ENCODE assay signal across 11 cellular contexts in the genomic region with DNA sequence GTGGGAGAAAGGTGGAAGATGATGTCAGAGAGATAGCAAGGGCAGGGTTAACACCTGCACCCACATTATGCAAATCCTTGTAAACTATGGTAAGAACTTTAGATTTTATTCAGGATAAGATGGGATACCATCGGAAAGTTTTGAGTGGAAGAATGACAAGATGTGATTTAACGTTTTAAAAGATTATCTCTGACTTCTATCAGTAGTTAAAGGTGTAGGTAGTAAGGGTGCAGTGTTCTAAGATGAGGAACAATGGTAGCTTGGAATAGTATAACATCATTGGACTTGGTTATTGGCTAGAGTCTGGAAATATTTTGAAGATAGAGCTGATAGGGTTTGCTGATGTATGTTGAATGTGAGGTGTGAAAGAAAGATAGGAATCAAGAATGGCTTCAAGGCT.
"Had no signal": no experiment of that assay in that cellular context is flagged by ENCODE, and none has a peak within 500 bp of the region (broad histone marks: within the 10 kb centered on the region; RNA-seq: fewer than 3 reads in every experiment).

No MANE protein-coding gene starts in this region.

- FAIRE-seq: H1, H54 had no signal

- H3K9ac ChIP-seq: GM23248 had no signal

- H2AFZ ChIP-seq: GM23248, GM23338 had no signal

- H3K27ac Mint-ChIP-seq: GM23338, H9, HFFc6 had no signal

- H3K4me3 ChIP-seq: GM23248, GM23338, HAP-1 had no signal

- H3K27ac ChIP-seq: GM23248 had no signal

- H3K36me3 ChIP-seq: HAP-1 had no signal

- H3K4me3 Mint-ChIP-seq: GM23338, H9, HFFc6 had no signal

- H3K4me1 ChIP-seq: HAP-1 had no signal

- H3K9me3 Mint-ChIP-seq: GM23338, H9, HFFc6 had no signal

- H3K4me2 ChIP-seq: GM23338 had no signal

- DNase-seq: GM23248, GOT3, H7, H9, HCEC 1CT, HFFc6 had no signal

- H3K4me1 Mint-ChIP-seq: H9 had no signal

- H3K9me3 ChIP-seq: HAP-1 had no signal

- ATAC-seq: GM23338, HCT116 had no signal
